8 cellular contexts compared by ENCODE assay signal in the genomic region with DNA sequence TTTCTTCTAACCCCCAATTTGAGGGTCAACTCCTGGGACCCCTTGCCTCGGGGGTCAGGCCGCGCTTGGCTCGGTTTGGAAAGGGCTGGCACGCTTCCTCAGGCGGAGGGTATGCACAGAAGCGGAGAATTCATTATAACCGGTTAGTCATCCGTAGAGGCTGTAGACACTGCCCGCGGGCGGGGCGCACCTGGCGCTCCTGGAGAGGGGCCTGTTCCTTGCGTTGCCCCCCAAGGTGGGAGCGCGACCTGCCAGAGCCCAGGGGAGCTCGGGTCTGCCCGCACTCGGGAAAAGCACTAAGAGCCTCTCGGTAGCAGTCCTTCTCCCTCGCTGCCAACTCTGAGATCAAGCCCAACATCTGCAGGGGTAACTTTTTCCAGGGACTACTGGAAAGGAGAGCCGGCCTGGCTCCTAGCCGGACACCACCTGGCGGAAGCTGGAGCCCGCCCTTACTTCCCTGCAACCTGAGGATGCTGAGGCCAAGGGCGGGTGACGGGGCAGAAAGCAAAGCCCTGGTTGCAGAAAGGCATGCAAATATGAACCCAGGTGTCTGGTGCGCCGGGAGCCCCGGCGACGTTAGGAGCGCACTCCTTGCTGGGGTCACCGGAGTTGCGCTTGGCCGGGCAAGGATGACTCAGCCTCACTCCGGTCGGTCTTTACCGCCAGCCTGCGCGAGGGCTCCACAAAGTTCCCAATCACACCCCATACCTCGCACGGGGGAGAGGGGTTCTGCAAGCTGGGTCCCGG. TPM values are rescaled to one million over a fixed set of nuclear protein-coding genes. Genes with fewer than 3 reads are reported as not detected.
DNase-seq lines count a peak whose midpoint lies in the region; ATAC-seq and TF ChIP-seq lines count a peak whose summit lies in the region.

No MANE protein-coding gene starts in this region.

- peak overlapping the region; percentile 35 for H3K4me3 Mint-ChIP-seq in activated naive CD8-positive, alpha-beta T cell
- no peak overlapping the region for H3K4me3 Mint-ChIP-seq in activated naive CD8-positive, alpha-beta T cell treated with anti-CD3 and anti-CD28 coated beads, Interleukin-2, amount 50 U/mL, for 24 hours
- peak overlapping the region; percentile 82 for H3K4me3 Mint-ChIP-seq in glutamatergic neuron (ENCODE audit: unreplicated experiment)
- peak overlapping the region; percentile 29 for H3K4me3 Mint-ChIP-seq in stimulated activated memory B cell treated with anti-CD40 and anti-IgM and Interleukin-4, amounts not matched to agents 10 μg/mL and 1 μg/mL and 100 μg/mL, for 72 hours

- peaks cover 4% of the 10 kb centered on the region for H3K9me3 Mint-ChIP-seq in activated naive CD8-positive, alpha-beta T cell (ENCODE audit: low read depth)
- peaks cover 6% of the 10 kb centered on the region for H3K9me3 Mint-ChIP-seq in activated naive CD8-positive, alpha-beta T cell treated with anti-CD3 and anti-CD28 coated beads, Interleukin-2, amount 50 U/mL, for 24 hours
- peaks cover 8% of the 10 kb centered on the region for H3K9me3 Mint-ChIP-seq in glutamatergic neuron (ENCODE audit: unreplicated experiment)
- peaks cover 4% of the 10 kb centered on the region for H3K9me3 Mint-ChIP-seq in stimulated activated memory B cell treated with anti-CD40 and anti-IgM and Interleukin-4, amounts not matched to agents 10 μg/mL and 1 μg/mL and 100 μg/mL, for 72 hours

- DNase-seq in activated naive CD8-positive, alpha-beta T cell treated with anti-CD3 and anti-CD28 coated beads, Interleukin-2, amount 50 U/mL, for 24 hours = no peak
- DNase-seq in NAMALWA (ENCODE audit: low spot score) (peak; percentile 0), glutamatergic neuron (peak; percentile 39), NCI-H524 treated with DMSO at 0.1 percent for 48 hours (lab: John Stamatoyannopoulos, UW) (no peak), AML-193 (lab: John Stamatoyannopoulos, UW) (no peak)

- peaks cover 4% of the 10 kb centered on the region for H3K4me1 Mint-ChIP-seq in activated naive CD8-positive, alpha-beta T cell (ENCODE audit: low read depth)
- H3K4me1 Mint-ChIP-seq in activated naive CD8-positive, alpha-beta T cell treated with anti-CD3 and anti-CD28 coated beads, Interleukin-2, amount 50 U/mL, for 24 hours = peaks cover 3% of the 10 kb centered on the region
- H3K4me1 Mint-ChIP-seq in glutamatergic neuron (ENCODE audit: low read depth, unreplicated experiment) = peaks cover 9% of the 10 kb centered on the region
- H3K4me1 Mint-ChIP-seq in stimulated activated memory B cell treated with anti-CD40 and anti-IgM and Interleukin-4, amounts not matched to agents 10 μg/mL and 1 μg/mL and 100 μg/mL, for 72 hours = peaks cover 12% of the 10 kb centered on the region

- peaks cover 26% of the 10 kb centered on the region for H3K27me3 Mint-ChIP-seq in activated naive CD8-positive, alpha-beta T cell
- peaks cover 45% of the 10 kb centered on the region for H3K27me3 Mint-ChIP-seq in activated naive CD8-positive, alpha-beta T cell treated with anti-CD3 and anti-CD28 coated beads, Interleukin-2, amount 50 U/mL, for 24 hours
- H3K27me3 Mint-ChIP-seq in glutamatergic neuron (ENCODE audit: unreplicated experiment) = peaks cover 15% of the 10 kb centered on the region
- H3K27me3 Mint-ChIP-seq in stimulated activated memory B cell treated with anti-CD40 and anti-IgM and Interleukin-4, amounts not matched to agents 10 μg/mL and 1 μg/mL and 100 μg/mL, for 72 hours = peaks cover 78% of the 10 kb centered on the region

- no peaks in the 10 kb centered on the region for H3K36me3 Mint-ChIP-seq in activated naive CD8-positive, alpha-beta T cell
- H3K36me3 Mint-ChIP-seq in activated naive CD8-positive, alpha-beta T cell treated with anti-CD3 and anti-CD28 coated beads, Interleukin-2, amount 50 U/mL, for 24 hours (ENCODE audit: low read depth) = no peaks in the 10 kb centered on the region
- H3K36me3 Mint-ChIP-seq in glutamatergic neuron (ENCODE audit: unreplicated experiment) = peaks cover 8% of the 10 kb centered on the region
- H3K36me3 Mint-ChIP-seq in stimulated activated memory B cell treated with anti-CD40 and anti-IgM and Interleukin-4, amounts not matched to agents 10 μg/mL and 1 μg/mL and 100 μg/mL, for 72 hours = no peaks in the 10 kb centered on the region

- no peak for ATAC-seq in activated naive CD8-positive, alpha-beta T cell treated with anti-CD3 and anti-CD28 coated beads, Interleukin-2, amount 50 U/mL, for 24 hours
- ATAC-seq in stimulated activated memory B cell treated with anti-CD40 and anti-IgM and Interleukin-4, amounts not matched to agents 10 μg/mL and 1 μg/mL and 100 μg/mL, for 72 hours = peak; percentile 66
- no peak for ATAC-seq in GM18870 (IDR thresholded peaks at IDR 0.05; ENCODE audit: unreplicated experiment)

- H3K27ac Mint-ChIP-seq in activated naive CD8-positive, alpha-beta T cell = no peak overlapping the region
- H3K27ac Mint-ChIP-seq in activated naive CD8-positive, alpha-beta T cell treated with anti-CD3 and anti-CD28 coated beads, Interleukin-2, amount 50 U/mL, for 24 hours = no peak overlapping the region
- H3K27ac Mint-ChIP-seq in glutamatergic neuron (ENCODE audit: unreplicated experiment) = no peak overlapping the region
- H3K27ac Mint-ChIP-seq in stimulated activated memory B cell treated with anti-CD40 and anti-IgM and Interleukin-4, amounts not matched to agents 10 μg/mL and 1 μg/mL and 100 μg/mL, for 72 hours = no peak overlapping the region

- no peak for TF ChIP-seq CTCF in glutamatergic neuron (IDR thresholded peaks at IDR 0.05; ENCODE audit: partially characterized antibody, unreplicated experiment)

RNA-seq across cellular contexts. Expression of a gene that starts 1.5 kb away (rescaled TPM):
- 10.0 TPM for total RNA-seq in glutamatergic neuron (ENCODE audit: unreplicated experiment)

Comparison
In these comparisons a context has a peak if more than half of its experiments do, and no peak if none do; other contexts are left out.
1. DNase-seq: peak in NAMALWA (single experiment) and glutamatergic neuron (single experiment); none in activated naive CD8-positive, alpha-beta T cell treated with anti-CD3 and anti-CD28 coated beads, Interleukin-2, amount 50 U/mL, for 24 hours (single experiment), NCI-H524 treated with DMSO at 0.1 percent for 48 hours (single experiment) and AML-193 (0 of 2).